ENCODE assay signal across 1 cellular context in genomic region chr4:185318679-185319078, GRCh38.
TF ChIP-seq lines count a peak whose summit lies in the region.

No MANE protein-coding gene starts in this region.

TF ChIP-seq in HepG2, 621 proteins besides CTCF, POLR2A, EP300 and RAD21 (continued from another document and continues in another):
- TF ChIP-seq ZNF281 (CRISPR knock-in tag; IDR thresholded peaks at IDR 0.05; ENCODE audit: borderline replicate concordance) (no peak), PHF8 (CRISPR knock-in tag; IDR thresholded peaks at IDR 0.05) (no peak), ZNF891 (CRISPR knock-in tag; IDR thresholded peaks at IDR 0.05) (no peak), ZSCAN25 (CRISPR knock-in tag; IDR thresholded peaks at IDR 0.05) (no peak), PRMT3 (CRISPR knock-in tag; IDR thresholded peaks at IDR 0.05; ENCODE audit: borderline replicate concordance, low read depth) (no peak), HNRNPLL (IDR thresholded peaks at IDR 0.05; ENCODE audit: low read depth, low read length, poor library complexity, severe bottlenecking) (no peak), CBFB (CRISPR knock-in tag; IDR thresholded peaks at IDR 0.05) (no peak), STAT6 (CRISPR knock-in tag; IDR thresholded peaks at IDR 0.05; ENCODE audit: borderline replicate concordance) (no peak), SNAI1 (CRISPR knock-in tag; IDR thresholded peaks at IDR 0.05; ENCODE audit: borderline replicate concordance) (no peak), SALL1 (CRISPR knock-in tag; IDR thresholded peaks at IDR 0.05) (peak; percentile 39; the same call in 1 of the 2 replicates), ZNF136 (CRISPR knock-in tag; IDR thresholded peaks at IDR 0.05; ENCODE audit: low read depth) (no peak), MTA1 (CRISPR knock-in tag; IDR thresholded peaks at IDR 0.05; ENCODE audit: borderline replicate concordance) (no peak), PHF20 (CRISPR knock-in tag; IDR thresholded peaks at IDR 0.05) (no peak), SATB2 (CRISPR knock-in tag; IDR thresholded peaks at IDR 0.05) (no peak), ZNF367 (CRISPR knock-in tag; IDR thresholded peaks at IDR 0.05; ENCODE audit: borderline replicate concordance) (no peak), ZNF562 (CRISPR knock-in tag; IDR thresholded peaks at IDR 0.05; ENCODE audit: borderline replicate concordance) (no peak), IRF1 (CRISPR knock-in tag; IDR thresholded peaks at IDR 0.05; ENCODE audit: low read depth) (no peak), RBFOX2 (IDR thresholded peaks at IDR 0.05; ENCODE audit: low read depth, low read length) (no peak), ZSCAN21 (CRISPR knock-in tag; IDR thresholded peaks at IDR 0.05; ENCODE audit: borderline replicate concordance) (peak; percentile 29; the same call in 1 of the 2 replicates), ZNF740 (CRISPR knock-in tag; IDR thresholded peaks at IDR 0.05) (no peak), RXRB (CRISPR knock-in tag; IDR thresholded peaks at IDR 0.05; ENCODE audit: borderline replicate concordance) (peak; percentile 91), FOXO4 (CRISPR knock-in tag; conservative IDR thresholded peaks at IDR 0.05) (no peak), ZFP36 (IDR thresholded peaks at IDR 0.05; ENCODE audit: borderline replicate concordance, low read depth, low read length, partially characterized antibody) (no peak), PPARG (CRISPR knock-in tag; conservative IDR thresholded peaks at IDR 0.05) (peak; percentile 85), MED13 (CRISPR knock-in tag; IDR thresholded peaks at IDR 0.05) (no peak), ATF6 (CRISPR knock-in tag; conservative IDR thresholded peaks at IDR 0.05) (no peak), ZNF749 (CRISPR knock-in tag; IDR thresholded peaks at IDR 0.05; ENCODE audit: borderline replicate concordance) (no peak), TEAD2 (CRISPR knock-in tag; IDR thresholded peaks at IDR 0.05) (no peak), STAG1 (CRISPR knock-in tag; IDR thresholded peaks at IDR 0.05) (no peak; the same call in 1 of the 2 replicates), AHR (CRISPR knock-in tag; IDR thresholded peaks at IDR 0.05) (no peak), POGZ (CRISPR knock-in tag; IDR thresholded peaks at IDR 0.05) (peak; percentile 69), HNF4A (CRISPR knock-in tag; IDR thresholded peaks at IDR 0.05) (peak; percentile 35; the same call in 1 of the 2 replicates), ELF1 (CRISPR knock-in tag; IDR thresholded peaks at IDR 0.05) (no peak), KLF16 (CRISPR knock-in tag; IDR thresholded peaks at IDR 0.05) (0 out of 4 replicates have a peak, but pooled peaks of 1 of the 2 experiments have one; percentile 31), NFAT5 (CRISPR knock-in tag; IDR thresholded peaks at IDR 0.05) (no peak), ZNF7 (CRISPR knock-in tag; IDR thresholded peaks at IDR 0.05) (no peak), ATF7-NPFF (CRISPR knock-in tag; IDR thresholded peaks at IDR 0.05; ENCODE audit: low read depth) (no peak), MLXIP (CRISPR knock-in tag; IDR thresholded peaks at IDR 0.05; ENCODE audit: borderline replicate concordance) (no peak), ZNF772 (CRISPR knock-in tag; IDR thresholded peaks at IDR 0.05) (peak; percentile 39; the same call in 1 of the 2 replicates), ZMAT3 (CRISPR knock-in tag; conservative IDR thresholded peaks at IDR 0.05) (no peak), SMAD3 (CRISPR knock-in tag; IDR thresholded peaks at IDR 0.05) (no peak), ZKSCAN1 (IDR thresholded peaks at IDR 0.05; ENCODE audit: low read length) (no peak), ZNF691 (CRISPR knock-in tag; IDR thresholded peaks at IDR 0.05; ENCODE audit: borderline replicate concordance, low read depth) (no peak), CENPT (CRISPR knock-in tag; IDR thresholded peaks at IDR 0.05; ENCODE audit: low read depth) (no peak), ZNF629 (CRISPR knock-in tag; conservative IDR thresholded peaks at IDR 0.05) (no peak), ZNF709 (CRISPR knock-in tag; IDR thresholded peaks at IDR 0.05) (no peak), NAIF1 (CRISPR knock-in tag; IDR thresholded peaks at IDR 0.05; ENCODE audit: borderline replicate concordance) (no peak), NFKBIZ (CRISPR knock-in tag; IDR thresholded peaks at IDR 0.05) (no peak), ZNF652 (CRISPR knock-in tag; IDR thresholded peaks at IDR 0.05; ENCODE audit: borderline replicate concordance, low read depth) (no peak; the same call in 1 of the 2 replicates), MIER3 (CRISPR knock-in tag; IDR thresholded peaks at IDR 0.05; ENCODE audit: borderline replicate concordance) (no peak)
